ENCODE assay signal across 31 cellular contexts in the genomic region with DNA sequence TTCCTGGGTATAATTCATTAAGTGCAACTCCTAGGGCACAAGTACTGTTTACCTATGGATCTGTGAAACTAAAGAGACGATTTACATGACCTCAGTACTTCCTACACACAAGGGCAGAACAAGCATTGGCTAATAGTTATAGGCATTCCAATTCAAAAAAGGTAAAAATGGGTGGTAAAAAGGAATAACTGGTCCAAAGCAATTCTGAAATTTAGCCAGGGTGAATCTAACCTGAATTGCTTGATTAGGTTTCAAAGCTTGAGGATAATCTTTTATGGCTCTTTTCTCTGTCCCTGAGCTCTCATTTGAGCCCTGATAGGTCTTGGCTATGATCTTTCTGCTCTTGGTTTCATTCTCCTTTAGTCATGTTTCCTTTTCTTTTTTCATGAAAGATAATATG. TPM values are rescaled to one million over a fixed set of nuclear protein-coding genes. Genes with fewer than 3 reads are reported as not detected.
"Had no signal": no experiment of that assay in that cellular context is flagged by ENCODE, and none has a peak within 500 bp of the region (broad histone marks: within the 10 kb centered on the region; RNA-seq: fewer than 3 reads in every experiment).

No MANE protein-coding gene starts in this region.

- H3K4me1 ChIP-seq: suprapubic skin, testis, thyroid gland, tibial artery, tibial nerve, transverse colon, upper lobe of left lung, upper lobe of right lung, uterus, vagina had no signal

- FAIRE-seq: urothelium cell line had no signal

- H3K4me3 ChIP-seq: stomach, suprapubic skin, testis, thoracic aorta, thyroid gland, tibial artery, tibial nerve, transverse colon, upper lobe of left lung, upper lobe of right lung, uterus, vagina had no signal

- H3K27me3 Mint-ChIP-seq: stimulated activated memory B cell treated with anti-CD40 and anti-IgM and Interleukin-4, amounts not matched to agents 10 μg/mL and 1 μg/mL and 100 μg/mL, for 72 hours; stimulated activated naive CD8-positive, alpha-beta T cell treated with anti-CD3 and anti-CD28 coated beads, Interleukin-15, amount 100 ng/mL, for 72 hours had no signal

- DNase-seq: stimulated activated CD4-positive, alpha-beta T cell treated with anti-CD3 and anti-CD28 coated beads, Interleukin-2, amount 100 ng/mL, for 48 hours; stimulated activated CD4-positive, alpha-beta T cell treated with anti-CD3 and anti-CD28 coated beads, Interleukin-4, amount 100 ng/mL, for 1 hour; stimulated activated CD4-positive, alpha-beta T cell treated with anti-CD3 and anti-CD28 coated beads, Interleukin-4, amount 100 ng/mL, for 24 hours; stimulated activated CD4-positive, alpha-beta T cell treated with anti-CD3 and anti-CD28 coated beads, Interleukin-4, amount 100 ng/mL, for 4 hours; stimulated activated CD8-positive, alpha-beta memory T cell treated with anti-CD3 and anti-CD28 coated beads, Interleukin-4, amount 100 ng/mL, for 48 hours; stimulated activated naive B cell treated with anti-CD40 and anti-IgM and Interleukin-4, amounts not matched to agents 10 μg/mL and 1 μg/mL and 100 μg/mL, for 72 hours; stimulated activated naive CD4-positive, alpha-beta T cell; stimulated activated naive CD4-positive, alpha-beta T cell treated with Interleukin-2 at 50 U/mL for 16 hours; stimulated activated naive CD8-positive, alpha-beta T cell treated with anti-CD3 and anti-CD28 coated beads, Interleukin-15, amount 100 ng/mL, for 72 hours; stimulated activated naive CD8-positive, alpha-beta T cell treated with anti-CD3 and anti-CD28 coated beads, Interleukin-15, Interleukin-2, amounts not matched to agents 100 U/mL and 50 U/mL, for 24 hours; stomach; substantia nigra; testis; thyroid gland; tibial artery; transverse colon; trophoblast cell; upper lobe of left lung; upper lobe of right lung; uterus had no signal

- H3K27ac ChIP-seq: stomach, suprapubic skin, testis, thoracic aorta, thyroid gland, tibial artery, tibial nerve, transverse colon, upper lobe of left lung, upper lobe of right lung, uterus, vagina had no signal

- H3K4me3 Mint-ChIP-seq: stimulated activated effector memory CD8-positive, alpha-beta T cell treated with anti-CD3 and anti-CD28 coated beads, Interleukin-12 subunit alpha, Interleukin-12 subunit beta, amount 100 ng/mL, for 72 hours; stimulated activated memory B cell treated with anti-CD40 and anti-IgM and Interleukin-4, amounts not matched to agents 10 μg/mL and 1 μg/mL and 100 μg/mL, for 72 hours; stimulated activated naive B cell treated with anti-CD40 and anti-IgM and Interleukin-4, amounts not matched to agents 10 μg/mL and 1 μg/mL and 100 μg/mL, for 72 hours; stimulated activated naive CD8-positive, alpha-beta T cell treated with anti-CD3 and anti-CD28 coated beads, Interleukin-15, amount 100 ng/mL, for 72 hours; stimulated activated naive CD8-positive, alpha-beta T cell treated with anti-CD3 and anti-CD28 coated beads, Interleukin-15, Interleukin-2, amounts not matched to agents 100 ng/mL and 50 ng/mL, for 24 hours; type B pancreatic cell had no signal

- H3K9me3 ChIP-seq: stomach, suprapubic skin, testis, thoracic aorta, thyroid gland, tibial artery, tibial nerve, upper lobe of left lung, upper lobe of right lung, uterus, vagina had no signal

- H3K36me3 Mint-ChIP-seq: stimulated activated effector memory CD8-positive, alpha-beta T cell treated with anti-CD3 and anti-CD28 coated beads, Interleukin-12 subunit alpha, Interleukin-12 subunit beta, amount 100 ng/mL, for 72 hours; stimulated activated memory B cell treated with anti-CD40 and anti-IgM and Interleukin-4, amounts not matched to agents 10 μg/mL and 1 μg/mL and 100 μg/mL, for 72 hours; stimulated activated naive B cell treated with anti-CD40 and anti-IgM and Interleukin-4, amounts not matched to agents 10 μg/mL and 1 μg/mL and 100 μg/mL, for 72 hours; type B pancreatic cell had no signal

- ATAC-seq: stimulated activated effector memory CD8-positive, alpha-beta T cell treated with anti-CD3 and anti-CD28 coated beads, Interleukin-12 subunit alpha, Interleukin-12 subunit beta, amount 100 ng/mL, for 72 hours; stimulated activated memory B cell treated with anti-CD40 and anti-IgM and Interleukin-4, amounts not matched to agents 10 μg/mL and 1 μg/mL and 100 μg/mL, for 72 hours; stimulated activated naive B cell treated with anti-CD40 and anti-IgM and Interleukin-4, amounts not matched to agents 10 μg/mL and 1 μg/mL and 100 μg/mL, for 72 hours; stimulated activated naive CD8-positive, alpha-beta T cell treated with anti-CD3 and anti-CD28 coated beads, Interleukin-15, amount 100 ng/mL, for 72 hours; stimulated activated naive CD8-positive, alpha-beta T cell treated with anti-CD3 and anti-CD28 coated beads, Interleukin-15, Interleukin-2, amounts not matched to agents 100 U/mL and 50 U/mL, for 24 hours; upper lobe of right lung had no signal

- H3K9me3 Mint-ChIP-seq: stimulated activated effector memory CD8-positive, alpha-beta T cell treated with anti-CD3 and anti-CD28 coated beads, Interleukin-12 subunit alpha, Interleukin-12 subunit beta, amount 100 ng/mL, for 72 hours; stimulated activated naive B cell treated with anti-CD40 and anti-IgM and Interleukin-4, amounts not matched to agents 10 μg/mL and 1 μg/mL and 100 μg/mL, for 72 hours; type B pancreatic cell had no signal

- H3K27me3 ChIP-seq: stomach, suprapubic skin, testis, thyroid gland, tibial artery, tibial nerve, transverse colon, upper lobe of left lung, upper lobe of right lung, uterus, vagina had no signal

- H3K36me3 ChIP-seq: stomach, suprapubic skin, thoracic aorta, thyroid gland, tibial artery, tibial nerve, transverse colon, upper lobe of left lung, upper lobe of right lung, vagina had no signal

- H3K4me1 Mint-ChIP-seq: stimulated activated effector memory CD8-positive, alpha-beta T cell treated with anti-CD3 and anti-CD28 coated beads, Interleukin-12 subunit alpha, Interleukin-12 subunit beta, amount 100 ng/mL, for 72 hours; stimulated activated naive B cell treated with anti-CD40 and anti-IgM and Interleukin-4, amounts not matched to agents 10 μg/mL and 1 μg/mL and 100 μg/mL, for 72 hours; stimulated activated naive CD8-positive, alpha-beta T cell treated with anti-CD3 and anti-CD28 coated beads, Interleukin-15, amount 100 ng/mL, for 72 hours had no signal

- H3K27ac Mint-ChIP-seq: stimulated activated effector memory CD8-positive, alpha-beta T cell treated with anti-CD3 and anti-CD28 coated beads, Interleukin-12 subunit alpha, Interleukin-12 subunit beta, amount 100 ng/mL, for 72 hours; stimulated activated memory B cell treated with anti-CD40 and anti-IgM and Interleukin-4, amounts not matched to agents 10 μg/mL and 1 μg/mL and 100 μg/mL, for 72 hours; stimulated activated naive B cell treated with anti-CD40 and anti-IgM and Interleukin-4, amounts not matched to agents 10 μg/mL and 1 μg/mL and 100 μg/mL, for 72 hours; stimulated activated naive CD8-positive, alpha-beta T cell treated with anti-CD3 and anti-CD28 coated beads, Interleukin-15, amount 100 ng/mL, for 72 hours; stimulated activated naive CD8-positive, alpha-beta T cell treated with anti-CD3 and anti-CD28 coated beads, Interleukin-15, Interleukin-2, amounts not matched to agents 100 ng/mL and 50 ng/mL, for 24 hours; type B pancreatic cell had no signal

RNA-seq across cellular contexts. Expression of gene CALCR, which starts 52.3 kb away (rescaled TPM):
- total RNA-seq: stomach, suprapubic skin, temporal lobe, thoracic aorta, transverse colon, upper lobe of right lung, vagina had no signal
- polyA plus RNA-seq: stomach, urinary bladder had no signal
